ENCODE assay signal across 6 cellular contexts in the genomic region with DNA sequence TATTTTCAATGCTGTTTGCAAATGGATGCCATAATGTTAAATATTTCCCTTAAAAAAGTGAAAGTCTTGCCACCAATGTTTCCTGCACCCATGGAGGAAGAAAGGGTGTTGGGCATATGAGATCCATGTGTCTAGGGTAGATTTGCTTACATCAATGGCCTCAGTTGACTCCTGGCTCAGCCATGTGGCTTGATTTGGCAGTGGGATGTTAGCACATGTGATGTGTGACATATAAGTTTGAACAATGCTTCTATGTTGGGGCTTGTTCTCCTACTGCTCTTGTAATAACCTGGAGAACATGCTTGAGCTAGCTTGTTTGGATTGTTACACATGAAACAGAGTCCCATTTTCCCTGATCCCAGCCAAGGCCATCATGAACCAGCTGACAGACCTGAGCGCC.
"Had no signal": no experiment of that assay in that cellular context is flagged by ENCODE, and none has a peak within 500 bp of the region (broad histone marks: within the 10 kb centered on the region; RNA-seq: fewer than 3 reads in every experiment).

No MANE protein-coding gene starts in this region.

- H3K4me3 ChIP-seq: K562 had no signal

- DNase-seq: IMR-90, KBM-7, KG1 had no signal

- FAIRE-seq: HTR-8/SVneo, K562 had no signal

- ATAC-seq: K562 had no signal

- H3K27ac ChIP-seq: HL-60 had no signal
